ENCODE assay signal across 1 cellular context in genomic region chr1:8053878-8054567, GRCh38.
TF ChIP-seq lines count a peak whose summit lies in the region.

No MANE protein-coding gene starts in this region.

TF ChIP-seq in A549, 52 proteins besides CTCF, POLR2A, EP300 and RAD21 (continued from another document):
- TF ChIP-seq KDM1A (IDR thresholded peaks at IDR 0.05; ENCODE audit: low read depth): no peak
- TF ChIP-seq HOXB5 (CRISPR knock-in tag; IDR thresholded peaks at IDR 0.05): no peak
- TF ChIP-seq ZC3H11A (IDR thresholded peaks at IDR 0.05): no peak
- no peak for TF ChIP-seq ZSCAN20 (CRISPR knock-in tag; IDR thresholded peaks at IDR 0.05)
- no peak for TF ChIP-seq NPAS2 (CRISPR knock-in tag; IDR thresholded peaks at IDR 0.05; ENCODE audit: borderline replicate concordance)
- TF ChIP-seq SMC3 (IDR thresholded peaks at IDR 0.05): no peak
